10 cellular contexts compared by ENCODE assay signal in the genomic region with DNA sequence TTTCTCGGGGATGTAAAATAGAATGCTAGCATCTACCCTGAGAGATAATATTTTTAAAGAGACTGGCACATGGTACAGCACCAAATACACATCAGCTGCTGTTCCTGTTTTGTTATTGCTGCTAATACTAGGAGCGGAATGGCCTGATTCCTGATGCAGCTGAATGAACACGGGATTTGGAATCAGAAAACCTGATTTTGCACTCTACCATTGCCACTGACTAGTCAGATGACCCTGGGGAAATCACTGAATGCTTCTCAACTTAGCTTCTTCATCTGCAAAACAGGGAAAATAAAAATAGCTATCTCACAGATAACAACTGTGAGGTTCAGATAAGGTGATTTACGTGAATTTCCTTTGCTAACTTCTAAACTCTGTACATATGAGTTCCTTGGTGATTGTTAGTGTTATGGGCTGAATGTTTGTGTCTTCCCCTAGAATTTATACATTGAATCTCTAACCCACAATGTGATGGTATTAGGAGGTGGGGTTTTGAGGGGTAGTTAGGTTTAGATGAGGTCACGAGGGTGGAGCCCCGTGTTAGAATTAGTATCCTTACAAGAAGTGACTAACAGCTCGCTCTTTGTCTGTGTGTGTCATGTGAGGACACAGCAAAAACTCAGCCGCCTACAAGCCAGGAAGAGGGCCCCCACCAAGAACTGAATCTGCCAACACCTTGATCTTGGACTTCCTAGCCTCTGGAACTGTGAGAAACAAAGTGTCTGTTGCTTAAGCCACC. TPM values are rescaled to one million over a fixed set of nuclear protein-coding genes. Genes with fewer than 3 reads are reported as not detected.
A peak's percentile ranks its signal among the peaks of the same experiment; 100 is the strongest.
DNase-seq lines count a peak whose midpoint lies in the region; ATAC-seq and TF ChIP-seq lines count a peak whose summit lies in the region.
"Had no signal": no experiment of that assay in that cellular context is flagged by ENCODE, and none has a peak within 500 bp of the region (broad histone marks: within the 10 kb centered on the region; RNA-seq: fewer than 3 reads in every experiment).

No MANE protein-coding gene starts in this region.

- no peaks in the 10 kb centered on the region for H3K27me3 Mint-ChIP-seq in activated T-helper 1 cell treated with anti-CD3 and anti-CD28 coated beads, Interleukin-12 subunit alpha, Interleukin-12 subunit beta, Interleukin-2, Interleukin-4 antibody, amounts not matched to agents 30 ng/mL and 10 ng/mL and 1 ng/mL, durations not matched to agents 14 hours and 24 hours and 36 hours (ENCODE audit: insufficient read depth)

- H3K4me1 ChIP-seq in heart right ventricle = peaks cover 11 to 76% (median 64%) of the 10 kb centered on the region in 9 donors

- H3K4me3 Mint-ChIP-seq in activated T-helper 1 cell treated with anti-CD3 and anti-CD28 coated beads, Interleukin-12 subunit alpha, Interleukin-12 subunit beta, Interleukin-2, Interleukin-4 antibody, amounts not matched to agents 30 ng/mL and 10 ng/mL and 1 ng/mL, durations not matched to agents 14 hours and 24 hours and 36 hours = peak overlapping the region; percentile 87

- peak; percentile 73 to 91 (median 80) for ATAC-seq in heart right ventricle
- ATAC-seq in HG02588 (IDR thresholded peaks at IDR 0.05; ENCODE audit: unreplicated experiment) = no peak
- ATAC-seq in HG02759 (IDR thresholded peaks at IDR 0.05; ENCODE audit: unreplicated experiment) = no peak
- no peak for ATAC-seq in GM19395 (IDR thresholded peaks at IDR 0.05; ENCODE audit: unreplicated experiment)

- H3K36me3 Mint-ChIP-seq in activated T-helper 1 cell treated with anti-CD3 and anti-CD28 coated beads, Interleukin-12 subunit alpha, Interleukin-12 subunit beta, Interleukin-2, Interleukin-4 antibody, amounts not matched to agents 30 ng/mL and 10 ng/mL and 1 ng/mL, durations not matched to agents 14 hours and 24 hours and 36 hours (ENCODE audit: low read depth) = peaks cover 17% of the 10 kb centered on the region

- no peaks in the 10 kb centered on the region for H3K9me3 Mint-ChIP-seq in activated T-helper 1 cell treated with anti-CD3 and anti-CD28 coated beads, Interleukin-12 subunit alpha, Interleukin-12 subunit beta, Interleukin-2, Interleukin-4 antibody, amounts not matched to agents 30 ng/mL and 10 ng/mL and 1 ng/mL, durations not matched to agents 14 hours and 24 hours and 36 hours

- 37 to 53% methylated on average over 8 of the region's 8 CpGs for WGBS in heart right ventricle, 2 donors

- no peaks in the 10 kb centered on the region for H3K27me3 ChIP-seq in heart right ventricle
- H3K27me3 ChIP-seq: neutrophil had no signal

- peak overlapping the region; percentile 13 to 83 (median 72) for H3K27ac ChIP-seq in heart right ventricle
- H3K27ac ChIP-seq: neutrophil, SK-N-MC had no signal

- no peak overlapping the region for H3K4me3 ChIP-seq in heart right ventricle
- H3K4me3 ChIP-seq: SK-N-MC had no signal

- DNase-seq in T-helper 1 cell (peak; percentile 17 to 90 (median 67)), heart right ventricle (peak in 1 of 2 donors; percentile 64), NCI-H187 (lab: John Stamatoyannopoulos, UW) (no peak)
- peak; percentile 61 for DNase-seq in activated T-helper 1 cell treated with anti-CD3 and anti-CD28 coated beads, Interleukin-12 subunit alpha, Interleukin-12 subunit beta, Interleukin-2, Interleukin-4 antibody, amounts not matched to agents 30 ng/mL and 10 ng/mL and 1 ng/mL, durations not matched to agents 14 hours and 24 hours and 36 hours (ENCODE audit: low spot score)
- peak; percentile 46 for DNase-seq in stimulated activated CD8-positive, alpha-beta memory T cell treated with anti-CD3 and anti-CD28 coated beads, Interleukin-15, amount 100 ng/mL, for 1 hour (ENCODE audit: low read depth)

- TF ChIP-seq CTCF in heart right ventricle (IDR thresholded peaks at IDR 0.05) = no peak

- H3K27ac Mint-ChIP-seq in activated T-helper 1 cell treated with anti-CD3 and anti-CD28 coated beads, Interleukin-12 subunit alpha, Interleukin-12 subunit beta, Interleukin-2, Interleukin-4 antibody, amounts not matched to agents 30 ng/mL and 10 ng/mL and 1 ng/mL, durations not matched to agents 14 hours and 24 hours and 36 hours = peak overlapping the region; percentile 99

- intact Hi-C loops in activated T-helper 1 cell treated with anti-CD3 and anti-CD28 coated beads, Interleukin-12 subunit alpha, Interleukin-12 subunit beta, Interleukin-2, Interleukin-4 antibody, amounts not matched to agents 30 ng/mL and 10 ng/mL and 1 ng/mL, durations not matched to agents 14 hours and 24 hours and 36 hours (cut with micrococcal nuclease) = loop anchor here (1.0 to 2.0 kb wide), 2 partner anchors 17 to 567 kb away; no protein-coding TSS in a partner anchor
- intact Hi-C loops in heart right ventricle (cut with DNase I) = loop anchor here in 4 of 10 donors (5.0 to 10.0 kb wide), 3 partner anchors 83 to 611 kb away; a partner anchor contains a TSS

- H3K4me1 Mint-ChIP-seq in activated T-helper 1 cell treated with anti-CD3 and anti-CD28 coated beads, Interleukin-12 subunit alpha, Interleukin-12 subunit beta, Interleukin-2, Interleukin-4 antibody, amounts not matched to agents 30 ng/mL and 10 ng/mL and 1 ng/mL, durations not matched to agents 14 hours and 24 hours and 36 hours (ENCODE audit: low read depth) = peaks cover 97% of the 10 kb centered on the region

- H3K9me3 ChIP-seq in heart right ventricle = no peaks in the 10 kb centered on the region
- H3K9me3 ChIP-seq: neutrophil had no signal

- no peaks in the 10 kb centered on the region for H3K36me3 ChIP-seq in heart right ventricle
- H3K36me3 ChIP-seq: neutrophil had no signal

RNA-seq across cellular contexts. Expression of a gene that starts 24.9 kb away (rescaled TPM):
- total RNA-seq in activated T-helper 1 cell treated with anti-CD3 and anti-CD28 coated beads, Interleukin-12 subunit alpha, Interleukin-12 subunit beta, Interleukin-2, Interleukin-4 antibody, amounts not matched to agents 30 ng/mL and 10 ng/mL and 1 ng/mL, durations not matched to agents 14 hours and 24 hours and 36 hours = 64.3 and 66.1 TPM in 2 replicates
- 10 to 100 TPM in 2 of 10 donors, 1 to 10 TPM in 8; 5.6 to 12.3 (median 8.3) TPM for total RNA-seq in heart right ventricle
- polyA plus RNA-seq in heart right ventricle = 1 to 10 TPM; 3.7 to 5.9 TPM

Comparison
In these comparisons a context has a peak if more than half of its experiments do, and no peak if none do; other contexts are left out.
1. DNase-seq: peak in T-helper 1 cell (5 of 5), activated T-helper 1 cell treated with anti-CD3 and anti-CD28 coated beads, Interleukin-12 subunit alpha, Interleukin-12 subunit beta, Interleukin-2, Interleukin-4 antibody, amounts not matched to agents 30 ng/mL and 10 ng/mL and 1 ng/mL, durations not matched to agents 14 hours and 24 hours and 36 hours (single experiment) and stimulated activated CD8-positive, alpha-beta memory T cell treated with anti-CD3 and anti-CD28 coated beads, Interleukin-15, amount 100 ng/mL, for 1 hour (single experiment); none in NCI-H187 (0 of 2).
2. ATAC-seq: peak in heart right ventricle (8 of 8); none in HG02588 (single experiment), HG02759 (single experiment) and GM19395 (single experiment).